In the genomic region with DNA sequence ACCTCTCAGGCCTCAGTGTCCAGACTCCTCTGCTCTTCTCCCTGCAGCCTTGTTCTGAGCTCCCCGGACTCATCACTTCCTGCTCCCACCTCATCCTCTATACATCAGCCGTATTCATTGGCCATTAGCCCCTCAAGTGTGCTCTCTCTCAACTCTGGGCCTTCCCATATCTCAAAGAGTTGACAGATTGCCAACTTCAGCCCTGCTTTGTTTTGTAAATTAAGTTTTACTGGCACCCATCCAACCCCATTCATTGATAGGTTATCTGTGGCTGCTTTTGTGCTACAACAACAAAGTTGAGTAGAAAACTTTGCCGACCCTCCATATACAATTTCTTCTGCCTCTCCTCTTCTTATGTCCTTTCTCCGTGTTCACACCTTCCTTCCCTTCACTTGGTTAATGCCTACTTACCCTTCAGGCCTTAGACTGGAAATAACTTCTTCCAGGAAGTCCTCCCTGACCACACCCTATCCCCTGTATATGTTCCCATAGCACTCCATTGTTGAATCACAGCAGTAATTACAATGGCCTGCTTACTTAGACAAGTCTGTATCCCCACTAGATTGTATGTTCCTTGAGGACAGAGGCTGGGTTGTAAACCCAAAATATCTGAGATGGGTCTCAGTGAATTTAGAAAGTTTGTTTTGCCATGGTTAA, we compare ENCODE assay signal across 16 cellular contexts.
DNase-seq lines count a peak whose midpoint lies in the region; FAIRE-seq and TF ChIP-seq lines count a peak whose summit lies in the region.
"Had no signal": no experiment of that assay in that cellular context is flagged by ENCODE, and none has a peak within 500 bp of the region (broad histone marks: within the 10 kb centered on the region; RNA-seq: fewer than 3 reads in every experiment).

No MANE protein-coding gene starts in this region.

- no peaks in the 10 kb centered on the region for H3K27me3 ChIP-seq in small intestine (ENCODE audit: control insufficient read depth in 2 of 2, insufficient read depth in 2 of 2, low read length in 2 of 2)

- TF ChIP-seq CTCF in endothelial cell (IDR thresholded peaks at IDR 0.05; ENCODE audit: unreplicated experiment) (no peak), GM20000 (IDR thresholded peaks at IDR 0.05; ENCODE audit: extremely low read depth, missing control alignments) (no peak)

- no peak for FAIRE-seq in small intestine (lab: Jason Lieb, UNC)
- FAIRE-seq: GM12891, GM19239 had no signal

- WGBS in small intestine, 3 donors = 23 to 60% (median 38%) methylated on average over 4 of the region's 4 CpGs

- no peaks in the 10 kb centered on the region for H3K36me3 ChIP-seq in small intestine (ENCODE audit: control insufficient read depth in 2 of 2, insufficient read depth in 2 of 2, low read length in 2 of 2)

- no peak overlapping the region for H3K4me3 ChIP-seq in small intestine (ENCODE audit: low read depth in 1 of 2, low read length in 2 of 2)
- H3K4me3 ChIP-seq: PC-9 had no signal

- intact Hi-C loops in posterior cingulate gyrus (cut with DNase I) = no loop called here

- H3K4me1 ChIP-seq in small intestine (ENCODE audit: control insufficient read depth in 2 of 2, insufficient read depth in 1 of 2, low read depth in 1 of 2, low read length in 1 of 2) = no peaks in the 10 kb centered on the region

- H3K4me1 Mint-ChIP-seq in endothelial cell (ENCODE audit: unreplicated experiment) = peaks cover 22% of the 10 kb centered on the region

- peak; percentile 61 for DNase-seq in NCI-H748 (lab: John Stamatoyannopoulos, UW; ENCODE audit: unreplicated experiment)
- DNase-seq in NCI-H748 treated with DMSO at 0.1 percent for 48 hours (lab: John Stamatoyannopoulos, UW) = no peak
- DNase-seq in NCI-H510A treated with DMSO at 0.1 percent for 48 hours (lab: John Stamatoyannopoulos, UW) = peak; percentile 77
- no peak for DNase-seq in endothelial cell (ENCODE audit: low spot score)
- peak; percentile 38 for DNase-seq in small intestine
- DNase-seq in posterior cingulate gyrus = no peak
- no peak for DNase-seq in GM20000 (ENCODE audit: low spot score)
- no peak for DNase-seq in activated effector memory CD4-positive, alpha-beta T cell treated with anti-CD3 and anti-CD28 coated beads, Interleukin-2, amount 50 U/mL, for 16 hours
- DNase-seq: DMS79 treated with DMSO at 0.1 percent for 48 hours; MM.1S; NCI-H187 treated with DMSO at 0.1 percent for 48 hours; NCI-H524; NK-92 treated with Interleukin-12 subunit alpha and Interleukin-12 subunit beta, amount 100 ng/mL, for 24 hours; PC-9 had no signal

- peak overlapping the region; percentile 50 for H3K27ac Mint-ChIP-seq in endothelial cell (ENCODE audit: unreplicated experiment)

- peaks cover 4% of the 10 kb centered on the region for H3K36me3 Mint-ChIP-seq in endothelial cell (ENCODE audit: low read depth, unreplicated experiment)

- H3K9me3 ChIP-seq in small intestine (ENCODE audit: control insufficient read depth, low read depth) = no peaks in the 10 kb centered on the region

- no peak overlapping the region for H3K4me3 Mint-ChIP-seq in endothelial cell (ENCODE audit: unreplicated experiment)

- no peaks in the 10 kb centered on the region for H3K9me3 Mint-ChIP-seq in endothelial cell (ENCODE audit: unreplicated experiment)

- H3K27ac ChIP-seq in small intestine (ENCODE audit: low read depth in 1 of 2, low read length in 1 of 2) = no peak overlapping the region
- H3K27ac ChIP-seq: PC-9 had no signal

- peaks cover 3% of the 10 kb centered on the region for H3K27me3 Mint-ChIP-seq in endothelial cell (ENCODE audit: unreplicated experiment)

Comparison
In these comparisons a context has a peak if more than half of its experiments do, and no peak if none do; other contexts are left out.
1. DNase-seq: peak in NCI-H748 (single experiment), NCI-H510A treated with DMSO at 0.1 percent for 48 hours (single experiment) and small intestine (single experiment); none in NCI-H748 treated with DMSO at 0.1 percent for 48 hours (single experiment), endothelial cell (single experiment), posterior cingulate gyrus (0 of 10), GM20000 (single experiment) and activated effector memory CD4-positive, alpha-beta T cell treated with anti-CD3 and anti-CD28 coated beads, Interleukin-2, amount 50 U/mL, for 16 hours (single experiment).